ENCODE assay signal across 8 cellular contexts in the genomic region with DNA sequence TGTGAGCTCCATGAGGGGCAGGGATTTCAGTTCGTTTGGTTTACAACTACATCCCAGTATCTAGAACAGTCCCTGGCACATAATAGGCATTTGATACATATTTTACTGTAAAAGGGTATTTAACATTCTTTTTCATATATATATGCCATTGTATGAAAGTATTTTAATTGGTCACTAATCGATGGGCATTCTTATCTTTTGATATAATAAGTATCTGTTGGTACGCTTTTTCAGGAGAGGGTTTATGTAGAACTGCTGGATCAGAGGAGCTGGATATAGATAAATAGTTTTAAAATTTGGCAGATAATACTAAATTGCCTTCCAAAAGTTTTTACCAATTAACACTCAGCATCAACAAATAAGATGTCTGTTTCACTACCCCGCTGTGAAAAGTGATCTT. TPM values are rescaled to one million over a fixed set of nuclear protein-coding genes. Genes with fewer than 3 reads are reported as not detected.
DNase-seq lines count a peak whose midpoint lies in the region; ATAC-seq, FAIRE-seq and TF ChIP-seq lines count a peak whose summit lies in the region.

No MANE protein-coding gene starts in this region.

- intact Hi-C loops in head of caudate nucleus (cut with DNase I) = loop anchor here (5.0 kb wide), 1 partner anchor 210 kb away; a partner anchor contains a TSS

- H3K27me3 ChIP-seq in KMS-11 (ENCODE audit: insufficient read depth, low read depth) = no peaks in the 10 kb centered on the region
- no peaks in the 10 kb centered on the region for H3K27me3 ChIP-seq in duodenal mucosa (ENCODE audit: control insufficient read depth in 1 of 2, insufficient read depth in 2 of 2, low read length in 2 of 2)

- peak overlapping the region; percentile 69 for H3K4me3 ChIP-seq in A549
- no peak overlapping the region for H3K4me3 ChIP-seq in KMS-11 (IDR thresholded peaks at IDR 0.05; ENCODE audit: insufficient read depth, low read depth, low read length)
- peak overlapping the region; percentile 74 to 97 for H3K4me3 ChIP-seq in duodenal mucosa (ENCODE audit: low read depth in 1 of 2, low read length in 2 of 2)

- POLR2A ChIA-PET in A549 (lab: Yijun Ruan, JAX) = interaction anchor here (0.9 to 2.4 kb wide), 6 partner anchors 9 to 1235 kb away, joined by 3 to 17 read pairs (median 4); no protein-coding TSS in a partner anchor

- CTCF ChIA-PET in A549 (lab: Yijun Ruan, JAX) = interaction anchor here (0.9 to 2.7 kb wide), 8 partner anchors 10 to 238 kb away, joined by 3 to 14 read pairs (median 3); no protein-coding TSS in a partner anchor

- H2AFZ ChIP-seq in KMS-11 (ENCODE audit: low read depth) = peak overlapping the region; percentile 64

- TF ChIP-seq POLR2A in A549 (IDR thresholded peaks at IDR 0.05; ENCODE audit: low read length) = no peak

- WGBS in A549 (ENCODE audit: missing lambda C conversion rate) = 65% methylated on average over 4 of the region's 4 CpGs

- H3K9me3 ChIP-seq in A549 = no peaks in the 10 kb centered on the region
- no peaks in the 10 kb centered on the region for H3K9me3 ChIP-seq in duodenal mucosa (ENCODE audit: control insufficient read depth in 1 of 2, low read length in 2 of 2)

- TF ChIP-seq RAD21 in A549 (conservative IDR thresholded peaks at IDR 0.05 in 1 of 2, IDR thresholded peaks at IDR 0.05 in 1 of 2) = no peak

- peaks cover 34% of the 10 kb centered on the region for H3K4me1 ChIP-seq in A549
- peaks cover 41% of the 10 kb centered on the region for H3K4me1 ChIP-seq in KMS-11 (ENCODE audit: low read depth, poor library complexity, severe bottlenecking)
- peaks cover 27% of the 10 kb centered on the region in 2 donors for H3K4me1 ChIP-seq in duodenal mucosa (ENCODE audit: control insufficient read depth in 1 of 2, insufficient read depth in 2 of 2, low read length in 2 of 2)

- peaks cover 12% of the 10 kb centered on the region for H4K20me1 ChIP-seq in KMS-11 (ENCODE audit: insufficient read depth)

- H3K27ac ChIP-seq in A549 (peak overlapping the region; percentile 92), KMS-11 (peak overlapping the region; percentile 86), duodenal mucosa (ENCODE audit: low read depth, low read length) (no peak overlapping the region)

- H3K9ac ChIP-seq in KMS-11 = peak overlapping the region; percentile 89; the same call in 1 of the 2 replicates
- H3K9ac ChIP-seq in duodenal mucosa (ENCODE audit: low read depth in 1 of 2, low read length in 2 of 2) = peak overlapping the region; percentile 85 to 87

- ATAC-seq in A549 = peak in 1 of 2 experiments; percentile 1; a peak in 1 of 6 replicates
- no peak for ATAC-seq in GM21529 (IDR thresholded peaks at IDR 0.05; ENCODE audit: unreplicated experiment)
- ATAC-seq in HG02678 (IDR thresholded peaks at IDR 0.05; ENCODE audit: unreplicated experiment) = no peak

- TF ChIP-seq EP300 in A549 (IDR thresholded peaks at IDR 0.05) = no peak

- FAIRE-seq in A549 (lab: Jason Lieb, UNC) = no peak

- DNase-seq in A549 (ENCODE audit: low read depth in 1 of 2, low spot score in 1 of 2) (no peak), myocyte (ENCODE audit: low read depth) (peak; percentile 3), NCI-H526 (lab: John Stamatoyannopoulos, UW) (no peak), head of caudate nucleus (no peak)

- H3K36me3 ChIP-seq in KMS-11 (ENCODE audit: insufficient read depth) (no peaks in the 10 kb centered on the region), duodenal mucosa (ENCODE audit: control insufficient read depth in 1 of 2, insufficient read depth in 2 of 2, low read length in 2 of 2) (peaks cover 0 to under 1% of the 10 kb centered on the region in 2 donors)

- peaks cover 38% of the 10 kb centered on the region for H3K79me2 ChIP-seq in KMS-11 (ENCODE audit: insufficient read depth, low read depth)

- H3K4me2 ChIP-seq in A549 = peak overlapping the region; percentile 96
- peak overlapping the region; percentile 78 for H3K4me2 ChIP-seq in KMS-11

- TF ChIP-seq CTCF in A549 (IDR thresholded peaks at IDR 0.05) (no peak), KMS-11 (conservative IDR thresholded peaks at IDR 0.05; ENCODE audit: low read depth, low read length) (no peak)

TF ChIP-seq in A549, 52 proteins besides CTCF, POLR2A, EP300 and RAD21:
- TF ChIP-seq ZFP36 (IDR thresholded peaks at IDR 0.05; ENCODE audit: borderline replicate concordance, partially characterized antibody) (no peak), RARB (CRISPR knock-in tag; IDR thresholded peaks at IDR 0.05) (no peak), CHD4 (IDR thresholded peaks at IDR 0.05; ENCODE audit: borderline replicate concordance) (no peak), JUN (IDR thresholded peaks at IDR 0.05) (no peak), BHLHE40 (IDR thresholded peaks at IDR 0.05; ENCODE audit: low read depth, low read length) (no peak), ZC3H11A (IDR thresholded peaks at IDR 0.05) (no peak), RCOR1 (IDR thresholded peaks at IDR 0.05; ENCODE audit: low read depth, low read length) (no peak), PHF8 (IDR thresholded peaks at IDR 0.05; ENCODE audit: borderline replicate concordance, low read depth) (no peak), HOXB13 (CRISPR knock-in tag; IDR thresholded peaks at IDR 0.05; ENCODE audit: low read depth) (no peak)
- TF ChIP-seq, protein P1, sequence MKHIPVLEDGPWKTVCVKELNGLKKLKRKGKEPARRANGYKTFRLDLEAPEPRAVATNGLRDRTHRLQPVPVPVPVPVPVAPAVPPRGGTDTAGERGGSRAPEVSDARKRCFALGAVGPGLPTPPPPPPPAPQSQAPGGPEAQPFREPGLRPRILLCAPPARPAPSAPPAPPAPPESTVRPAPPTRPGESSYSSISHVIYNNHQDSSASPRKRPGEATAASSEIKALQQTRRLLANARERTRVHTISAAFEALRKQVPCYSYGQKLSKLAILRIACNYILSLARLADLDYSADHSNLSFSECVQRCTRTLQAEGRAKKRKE (CRISPR knock-in tag; IDR thresholded peaks at IDR 0.05; ENCODE audit: low read depth) = no peak
- TF ChIP-seq, protein P2, sequence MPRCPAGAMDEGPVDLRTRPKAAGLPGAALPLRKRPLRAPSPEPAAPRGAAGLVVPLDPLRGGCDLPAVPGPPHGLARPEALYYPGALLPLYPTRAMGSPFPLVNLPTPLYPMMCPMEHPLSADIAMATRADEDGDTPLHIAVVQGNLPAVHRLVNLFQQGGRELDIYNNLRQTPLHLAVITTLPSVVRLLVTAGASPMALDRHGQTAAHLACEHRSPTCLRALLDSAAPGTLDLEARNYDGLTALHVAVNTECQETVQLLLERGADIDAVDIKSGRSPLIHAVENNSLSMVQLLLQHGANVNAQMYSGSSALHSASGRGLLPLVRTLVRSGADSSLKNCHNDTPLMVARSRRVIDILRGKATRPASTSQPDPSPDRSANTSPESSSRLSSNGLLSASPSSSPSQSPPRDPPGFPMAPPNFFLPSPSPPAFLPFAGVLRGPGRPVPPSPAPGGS (IDR thresholded peaks at IDR 0.05) = no peak

RNA-seq across cellular contexts. Expression of a gene that starts 1.0 kb away (rescaled TPM):
- 171 and 257 TPM in 2 replicates for polyA plus RNA-seq in A549 (2011; rRNA removed)
- 31.3 and 35.4 TPM in 2 replicates for polyA plus RNA-seq in A549 (2012; cell fraction: cytosol; rRNA removed)
- polyA plus RNA-seq in A549 (2012; cell fraction: nucleus; rRNA removed) = 6.9 and 14.2 TPM in 2 replicates
- polyA plus RNA-seq in A549 (2017; fragmentation: RNase III; extraction: RNeasy Plus Mini Kit Qiagen cat#74134 plus additional on column Dnase treatment) = 103 to 121 TPM (median 104 TPM) in 3 replicates
- 44.4 and 46.1 TPM in 2 replicates for polyA minus RNA-seq in A549 (2011; rRNA and poly(A)+ RNA removed)
- total RNA-seq in myocyte = 68.9 and 71.8 TPM in 2 replicates
- 38.8 TPM for polyA plus RNA-seq in myocyte (2012)
